8 cellular contexts compared by ENCODE assay signal in genomic region chr6:106511274-106512047, GRCh38.
DNase-seq lines count a peak whose midpoint lies in the region; ATAC-seq, FAIRE-seq and TF ChIP-seq lines count a peak whose summit lies in the region.

No MANE protein-coding gene starts in this region.

- DNase-seq in NT2/D1 (ENCODE audit: low read depth, low spot score) (no peak), astrocyte (ENCODE audit: low read depth) (peak; percentile 45), cerebellum (ENCODE audit: low spot score) (no peak), GF-D8 (lab: John Stamatoyannopoulos, UW) (no peak)

- H3K4me1 Mint-ChIP-seq in astrocyte (ENCODE audit: low read depth, unreplicated experiment): peaks cover 8% of the 10 kb centered on the region

- peak overlapping the region; percentile 66 for H3K4me3 Mint-ChIP-seq in astrocyte (ENCODE audit: unreplicated experiment)

- H3K4me3 ChIP-seq in ACC112 (ENCODE audit: low read depth, low read length) (peak overlapping the region; percentile 86), NT2/D1 (ENCODE audit: insufficient read length, low read depth) (peak overlapping the region; percentile 36), astrocyte (ENCODE audit: insufficient read depth, low read depth, low read length) (peak overlapping the region; percentile 77), iPS-15b (ENCODE audit: low read depth, low read length) (peak overlapping the region; percentile 58), skeletal muscle satellite cell (ENCODE audit: low read length) (peak overlapping the region; percentile 82)

- H3K9me3 ChIP-seq in NT2/D1 (ENCODE audit: insufficient read depth, low read length) (no peaks in the 10 kb centered on the region), astrocyte (ENCODE audit: insufficient read depth, low read depth, low read length) (no peaks in the 10 kb centered on the region), iPS-15b (ENCODE audit: control insufficient read depth, insufficient read depth, low read length) (no peaks in the 10 kb centered on the region), skeletal muscle satellite cell (replicated peaks; ENCODE audit: low read length) (no peaks in the 10 kb centered on the region)

- TF ChIP-seq CTCF in astrocyte (IDR thresholded peaks at IDR 0.05; ENCODE audit: insufficient read depth, low read depth, low read length): no peak

- H3K4me2 ChIP-seq in astrocyte (ENCODE audit: low read length) (peak overlapping the region; percentile 92), skeletal muscle satellite cell (ENCODE audit: low read length) (peak overlapping the region; percentile 98)

- no peaks in the 10 kb centered on the region for H4K20me1 ChIP-seq in astrocyte (ENCODE audit: insufficient read depth, low read length)

- H3K9me3 Mint-ChIP-seq in astrocyte (ENCODE audit: unreplicated experiment): no peaks in the 10 kb centered on the region

- no peak for FAIRE-seq in astrocyte (lab: Jason Lieb, UNC)

- no peaks in the 10 kb centered on the region for H3K27me3 ChIP-seq in ACC112 (ENCODE audit: insufficient read depth, low read length)
- peaks cover 86% of the 10 kb centered on the region for H3K27me3 ChIP-seq in NT2/D1 (ENCODE audit: insufficient read depth, insufficient read length)
- peaks cover 33% of the 10 kb centered on the region for H3K27me3 ChIP-seq in astrocyte (ENCODE audit: insufficient read depth, low read length)
- H3K27me3 ChIP-seq in iPS-15b (ENCODE audit: control insufficient read depth, insufficient read depth, low read length): peaks cover 77% of the 10 kb centered on the region
- H3K27me3 ChIP-seq in skeletal muscle satellite cell (ENCODE audit: control insufficient read depth, insufficient read depth, low read length): peaks cover 5% of the 10 kb centered on the region

- H3K79me2 ChIP-seq in ACC112 (ENCODE audit: control insufficient read depth, insufficient read depth, low read length, unreplicated experiment): peaks cover 36% of the 10 kb centered on the region
- no peaks in the 10 kb centered on the region for H3K79me2 ChIP-seq in astrocyte (ENCODE audit: insufficient read depth, low read length)

- H3K36me3 ChIP-seq in ACC112 (ENCODE audit: insufficient read depth, low read length): no peaks in the 10 kb centered on the region
- no peaks in the 10 kb centered on the region for H3K36me3 ChIP-seq in NT2/D1 (ENCODE audit: insufficient read depth, insufficient read length, low read length)
- H3K36me3 ChIP-seq in astrocyte (ENCODE audit: insufficient read depth, low read length): no peaks in the 10 kb centered on the region
- H3K36me3 ChIP-seq in iPS-15b (ENCODE audit: control insufficient read depth, insufficient read depth, low read length): no peaks in the 10 kb centered on the region
- H3K36me3 ChIP-seq in skeletal muscle satellite cell (ENCODE audit: insufficient read depth, low read length): no peaks in the 10 kb centered on the region

- peaks cover 57% of the 10 kb centered on the region for H3K27me3 Mint-ChIP-seq in astrocyte (ENCODE audit: low read depth, unreplicated experiment)

- H3K27ac Mint-ChIP-seq in astrocyte (ENCODE audit: unreplicated experiment): no peak overlapping the region

- H2AFZ ChIP-seq in ACC112 (ENCODE audit: low read length, unreplicated experiment) (peak overlapping the region; percentile 63), astrocyte (ENCODE audit: low read depth, low read length) (peak overlapping the region; percentile 88)

- peaks cover 2% of the 10 kb centered on the region for H3K36me3 Mint-ChIP-seq in astrocyte (ENCODE audit: low read depth, unreplicated experiment)

- H3K4me1 ChIP-seq in ACC112 (ENCODE audit: control insufficient read depth, insufficient read depth, low read length, unreplicated experiment): peaks cover 13% of the 10 kb centered on the region
- peaks cover 2% of the 10 kb centered on the region for H3K4me1 ChIP-seq in NT2/D1 (ENCODE audit: insufficient read depth, insufficient read length)
- H3K4me1 ChIP-seq in astrocyte (ENCODE audit: insufficient read depth, low read length): peaks cover 27% of the 10 kb centered on the region
- H3K4me1 ChIP-seq in iPS-15b (ENCODE audit: control insufficient read depth, insufficient read depth, low read length): peaks cover 15% of the 10 kb centered on the region
- H3K4me1 ChIP-seq in skeletal muscle satellite cell (ENCODE audit: control insufficient read depth, insufficient read depth, low read length): peaks cover 30% of the 10 kb centered on the region

- peak overlapping the region; percentile 65; the same call in 1 of the 2 replicates for H3K27ac ChIP-seq in ACC112 (ENCODE audit: low read depth, low read length)
- no peak overlapping the region for H3K27ac ChIP-seq in astrocyte (ENCODE audit: low read depth, low read length)

- H3K9ac ChIP-seq in NT2/D1 (ENCODE audit: insufficient read length, low read depth) (no peak overlapping the region), astrocyte (ENCODE audit: low read length) (peak overlapping the region; percentile 75), iPS-15b (ENCODE audit: low read depth, low read length) (no peak overlapping the region), skeletal muscle satellite cell (ENCODE audit: low read depth, low read length) (peak overlapping the region; percentile 80)

- peak; percentile 15 for ATAC-seq in GM19395 (IDR thresholded peaks at IDR 0.05; ENCODE audit: unreplicated experiment)

Comparison
In these comparisons a context has a peak if more than half of its experiments do, and no peak if none do; other contexts are left out.
1. H3K4me3 ChIP-seq: peak in every context shown above with its lines; median percentile 86 in ACC112; 82 in skeletal muscle satellite cell; 77 in astrocyte; 58 in iPS-15b; 36 in NT2/D1.
2. H3K9ac ChIP-seq: peak in astrocyte (single experiment) and skeletal muscle satellite cell (single experiment); none in NT2/D1 (single experiment) and iPS-15b (single experiment).